Comparison of ENCODE assay signal across 15 cellular contexts in the genomic region with DNA sequence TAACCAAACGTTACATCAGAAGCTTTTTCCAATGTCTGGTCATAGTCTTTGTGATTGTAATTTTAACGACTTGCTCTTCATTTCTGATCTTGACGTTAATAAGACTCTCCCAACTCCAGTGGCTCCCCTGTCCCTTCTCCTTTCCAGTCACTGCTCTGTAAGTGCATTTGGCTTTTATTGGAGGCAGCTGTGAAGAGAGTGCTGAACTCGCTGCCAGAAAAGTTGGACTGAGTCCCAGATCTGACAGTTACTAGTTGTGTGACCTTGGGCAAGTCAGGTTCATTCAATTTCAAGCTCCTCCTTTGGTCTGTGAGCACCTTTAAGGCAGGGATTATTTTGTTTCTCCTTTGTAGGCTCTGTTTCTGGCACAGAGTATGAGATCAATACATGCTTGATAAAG.
DNase-seq lines count a peak whose midpoint lies in the region; ATAC-seq and TF ChIP-seq lines count a peak whose summit lies in the region.
"Had no signal": no experiment of that assay in that cellular context is flagged by ENCODE, and none has a peak within 500 bp of the region (broad histone marks: within the 10 kb centered on the region; RNA-seq: fewer than 3 reads in every experiment).

No MANE protein-coding gene starts in this region.

- ATAC-seq in esophagus mucosa (peak; percentile 13), GM18498 (IDR thresholded peaks at IDR 0.05; ENCODE audit: unreplicated experiment) (no peak), left lobe of liver (no peak)
- ATAC-seq: activated CD8-positive, alpha-beta memory T cell treated with anti-CD3 and anti-CD28 coated beads, Interleukin-2, amount 10 ng/mL, durations not matched to agents 7 days and 5 days; HepG2; natural killer cell; right lobe of liver had no signal

- peak; percentile 63 for DNase-seq in EL
- DNase-seq in NCI-H2171 treated with DMSO at 0.1 percent for 48 hours (lab: John Stamatoyannopoulos, UW) = peak; percentile 59
- DNase-seq in T-helper 2 cell treated with Interferon-gamma antibody and Interleukin-4, amounts not matched to agents 5 μg/mL and 100 μg/mL, for 36 hours (ENCODE audit: low spot score) = no peak
- no peak for DNase-seq in left lobe of liver (ENCODE audit: low spot score)
- DNase-seq in AG20443 (ENCODE audit: low spot score) = no peak
- DNase-seq: activated CD8-positive, alpha-beta memory T cell treated with anti-CD3 and anti-CD28 coated beads, Interleukin-2, amount 10 ng/mL, durations not matched to agents 7 days and 5 days; CD4-positive, alpha-beta T cell; natural killer cell; NCI-H524 treated with DMSO at 0.1 percent for 48 hours; right lobe of liver had no signal

- peaks cover 3% of the 10 kb centered on the region for H3K36me3 Mint-ChIP-seq in nephron (ENCODE audit: low read depth)
- H3K36me3 Mint-ChIP-seq in T-helper 2 cell treated with Interferon-gamma antibody and Interleukin-4, amounts not matched to agents 5 μg/mL and 100 μg/mL, for 36 hours (ENCODE audit: low read depth) = no peaks in the 10 kb centered on the region
- H3K36me3 Mint-ChIP-seq: activated CD8-positive, alpha-beta memory T cell treated with anti-CD3 and anti-CD28 coated beads, Interleukin-2, amount 10 ng/mL, durations not matched to agents 7 days and 5 days had no signal

- H3K9me3 Mint-ChIP-seq in nephron = peaks cover 19% of the 10 kb centered on the region
- H3K9me3 Mint-ChIP-seq in T-helper 2 cell treated with Interferon-gamma antibody and Interleukin-4, amounts not matched to agents 5 μg/mL and 100 μg/mL, for 36 hours = peaks cover 7% of the 10 kb centered on the region
- H3K9me3 Mint-ChIP-seq: CD4-positive, alpha-beta T cell had no signal

- H3K27me3 Mint-ChIP-seq in nephron (ENCODE audit: low read depth) = peaks cover 4% of the 10 kb centered on the region
- H3K27me3 Mint-ChIP-seq in T-helper 2 cell treated with Interferon-gamma antibody and Interleukin-4, amounts not matched to agents 5 μg/mL and 100 μg/mL, for 36 hours (ENCODE audit: low read depth) = peaks cover 11% of the 10 kb centered on the region

- H3K4me3 Mint-ChIP-seq in nephron = no peak overlapping the region
- no peak overlapping the region for H3K4me3 Mint-ChIP-seq in T-helper 2 cell treated with Interferon-gamma antibody and Interleukin-4, amounts not matched to agents 5 μg/mL and 100 μg/mL, for 36 hours
- H3K4me3 Mint-ChIP-seq: activated CD8-positive, alpha-beta memory T cell treated with anti-CD3 and anti-CD28 coated beads, Interleukin-2, amount 10 ng/mL, durations not matched to agents 7 days and 5 days; activated naive CD4-positive, alpha-beta T cell treated with anti-CD3 and anti-CD28 coated beads, Interleukin-2, amount 50 U/mL, for 24 hours; CD4-positive, alpha-beta T cell; natural killer cell had no signal

- peak overlapping the region; percentile 14 to 69 (median 32) for H3K27ac Mint-ChIP-seq in nephron
- H3K27ac Mint-ChIP-seq in T-helper 2 cell treated with Interferon-gamma antibody and Interleukin-4, amounts not matched to agents 5 μg/mL and 100 μg/mL, for 36 hours = no peak overlapping the region
- H3K27ac Mint-ChIP-seq: activated CD8-positive, alpha-beta memory T cell treated with anti-CD3 and anti-CD28 coated beads, Interleukin-2, amount 10 ng/mL, durations not matched to agents 7 days and 5 days; activated naive CD4-positive, alpha-beta T cell treated with anti-CD3 and anti-CD28 coated beads, Interleukin-2, amount 50 U/mL, for 24 hours; CD4-positive, alpha-beta T cell; natural killer cell had no signal

- no peak for TF ChIP-seq CTCF in nephron (IDR thresholded peaks at IDR 0.05; ENCODE audit: unreplicated experiment in 3 of 3)

- peaks cover 33% of the 10 kb centered on the region for H3K4me1 Mint-ChIP-seq in nephron
- no peaks in the 10 kb centered on the region for H3K4me1 Mint-ChIP-seq in T-helper 2 cell treated with Interferon-gamma antibody and Interleukin-4, amounts not matched to agents 5 μg/mL and 100 μg/mL, for 36 hours (ENCODE audit: low read depth)
- H3K4me1 Mint-ChIP-seq: activated CD8-positive, alpha-beta memory T cell treated with anti-CD3 and anti-CD28 coated beads, Interleukin-2, amount 10 ng/mL, durations not matched to agents 7 days and 5 days; activated naive CD4-positive, alpha-beta T cell treated with anti-CD3 and anti-CD28 coated beads, Interleukin-2, amount 50 U/mL, for 24 hours; natural killer cell had no signal

Comparison
In these comparisons a context has a peak if more than half of its experiments do, and no peak if none do; other contexts are left out.
1. DNase-seq: peak in EL (single experiment) and NCI-H2171 treated with DMSO at 0.1 percent for 48 hours (single experiment); none in T-helper 2 cell treated with Interferon-gamma antibody and Interleukin-4, amounts not matched to agents 5 μg/mL and 100 μg/mL, for 36 hours (single experiment), left lobe of liver (single experiment) and AG20443 (single experiment).